In the genomic region with DNA sequence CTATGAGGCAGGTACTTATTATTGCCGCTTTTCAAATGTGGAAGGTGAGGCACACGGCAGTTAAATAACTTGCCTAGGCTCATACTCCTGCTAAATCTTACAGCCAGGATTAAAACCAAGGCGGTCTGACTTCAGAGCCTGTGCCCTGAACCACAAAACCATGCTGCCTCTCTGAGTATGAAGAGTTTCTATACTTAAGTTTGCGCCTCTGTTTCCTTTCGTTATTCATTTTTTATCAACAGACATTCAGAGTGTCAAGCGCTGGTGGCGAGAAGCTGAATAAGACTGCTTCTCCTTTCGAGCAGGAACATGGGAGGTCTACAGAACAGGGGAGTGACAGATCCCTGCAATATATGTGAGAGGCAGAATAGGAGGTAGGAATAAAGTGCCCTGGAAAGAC, we compare ENCODE assay signal across 10 cellular contexts.
A peak's percentile ranks its signal among the peaks of the same experiment; 100 is the strongest.
DNase-seq lines count a peak whose midpoint lies in the region; ATAC-seq and TF ChIP-seq lines count a peak whose summit lies in the region.
"Had no signal": no experiment of that assay in that cellular context is flagged by ENCODE, and none has a peak within 500 bp of the region (broad histone marks: within the 10 kb centered on the region; RNA-seq: fewer than 3 reads in every experiment).

No MANE protein-coding gene starts in this region.

- peak; percentile 28 for ATAC-seq in GM19025 (IDR thresholded peaks at IDR 0.05; ENCODE audit: low read depth, unreplicated experiment)
- peak; percentile 22 for ATAC-seq in HG03196 (IDR thresholded peaks at IDR 0.05; ENCODE audit: unreplicated experiment)
- no peak for ATAC-seq in upper lobe of right lung
- no peak for ATAC-seq in HG02884 (IDR thresholded peaks at IDR 0.05; ENCODE audit: unreplicated experiment)

- H3K36me3 Mint-ChIP-seq in activated naive CD4-positive, alpha-beta T cell treated with anti-CD3 and anti-CD28 coated beads, Interleukin-2, amount 10 ng/mL, durations not matched to agents 7 days and 5 days = no peaks in the 10 kb centered on the region

- peak overlapping the region; percentile 4 for H3K4me3 Mint-ChIP-seq in activated naive CD4-positive, alpha-beta T cell treated with anti-CD3 and anti-CD28 coated beads, Interleukin-2, amount 10 ng/mL, durations not matched to agents 7 days and 5 days

- peaks cover 73% of the 10 kb centered on the region for H3K4me1 Mint-ChIP-seq in activated naive CD4-positive, alpha-beta T cell treated with anti-CD3 and anti-CD28 coated beads, Interleukin-2, amount 10 ng/mL, durations not matched to agents 7 days and 5 days

- peak; percentile 24 for DNase-seq in CD1c-positive myeloid dendritic cell (ENCODE audit: extremely low spot score)
- DNase-seq in activated naive CD4-positive, alpha-beta T cell treated with anti-CD3 and anti-CD28 coated beads, Interleukin-2, amount 10 ng/mL, durations not matched to agents 7 days and 5 days = peak; percentile 69
- DNase-seq in effector CD4-positive, alpha-beta T cell = no peak
- DNase-seq in GM19238 (ENCODE audit: insufficient read length, low spot score) = no peak
- no peak for DNase-seq in upper lobe of right lung
- DNase-seq: DMS 273 treated with DMSO at 0.1 percent for 48 hours, NCI-H1694 had no signal

- no peak overlapping the region for H3K4me3 ChIP-seq in upper lobe of right lung

- H3K4me1 ChIP-seq in upper lobe of right lung = no peaks in the 10 kb centered on the region

- H3K27me3 ChIP-seq in upper lobe of right lung = no peaks in the 10 kb centered on the region

- H3K36me3 ChIP-seq in upper lobe of right lung = no peaks in the 10 kb centered on the region

- no peak overlapping the region for H3K27ac ChIP-seq in upper lobe of right lung

- H3K9me3 Mint-ChIP-seq in activated naive CD4-positive, alpha-beta T cell treated with anti-CD3 and anti-CD28 coated beads, Interleukin-2, amount 10 ng/mL, durations not matched to agents 7 days and 5 days = peaks cover 2% of the 10 kb centered on the region

- CTCF ChIA-PET in activated naive CD4-positive, alpha-beta T cell treated with anti-CD3 and anti-CD28 coated beads, Interleukin-2, amount 10 ng/mL, durations not matched to agents 7 days and 5 days (lab: Charles Lee) = interaction anchor here (0.8 to 2.1 kb wide), 4 partner anchors 8 to 112 kb away, joined by 3 to 12 read pairs (median 4); a partner anchor contains a TSS

- H3K27me3 Mint-ChIP-seq in activated naive CD4-positive, alpha-beta T cell treated with anti-CD3 and anti-CD28 coated beads, Interleukin-2, amount 10 ng/mL, durations not matched to agents 7 days and 5 days = peaks cover 7% of the 10 kb centered on the region

- peak overlapping the region; percentile 73 for H3K27ac Mint-ChIP-seq in activated naive CD4-positive, alpha-beta T cell treated with anti-CD3 and anti-CD28 coated beads, Interleukin-2, amount 10 ng/mL, durations not matched to agents 7 days and 5 days

- intact Hi-C loops in upper lobe of right lung (cut with DNase I) = no loop called here

- H3K9me3 ChIP-seq in upper lobe of right lung = no peaks in the 10 kb centered on the region

- TF ChIP-seq CTCF in upper lobe of right lung (IDR thresholded peaks at IDR 0.05) = no peak

Comparison
In these comparisons a context has a peak if more than half of its experiments do, and no peak if none do; other contexts are left out.
1. DNase-seq: peak in CD1c-positive myeloid dendritic cell (single experiment) and activated naive CD4-positive, alpha-beta T cell treated with anti-CD3 and anti-CD28 coated beads, Interleukin-2, amount 10 ng/mL, durations not matched to agents 7 days and 5 days (single experiment); none in effector CD4-positive, alpha-beta T cell (single experiment), GM19238 (single experiment) and upper lobe of right lung (single experiment).
2. ATAC-seq: peak in GM19025 (single experiment) and HG03196 (single experiment); none in upper lobe of right lung (single experiment) and HG02884 (single experiment).